In the genomic region with DNA sequence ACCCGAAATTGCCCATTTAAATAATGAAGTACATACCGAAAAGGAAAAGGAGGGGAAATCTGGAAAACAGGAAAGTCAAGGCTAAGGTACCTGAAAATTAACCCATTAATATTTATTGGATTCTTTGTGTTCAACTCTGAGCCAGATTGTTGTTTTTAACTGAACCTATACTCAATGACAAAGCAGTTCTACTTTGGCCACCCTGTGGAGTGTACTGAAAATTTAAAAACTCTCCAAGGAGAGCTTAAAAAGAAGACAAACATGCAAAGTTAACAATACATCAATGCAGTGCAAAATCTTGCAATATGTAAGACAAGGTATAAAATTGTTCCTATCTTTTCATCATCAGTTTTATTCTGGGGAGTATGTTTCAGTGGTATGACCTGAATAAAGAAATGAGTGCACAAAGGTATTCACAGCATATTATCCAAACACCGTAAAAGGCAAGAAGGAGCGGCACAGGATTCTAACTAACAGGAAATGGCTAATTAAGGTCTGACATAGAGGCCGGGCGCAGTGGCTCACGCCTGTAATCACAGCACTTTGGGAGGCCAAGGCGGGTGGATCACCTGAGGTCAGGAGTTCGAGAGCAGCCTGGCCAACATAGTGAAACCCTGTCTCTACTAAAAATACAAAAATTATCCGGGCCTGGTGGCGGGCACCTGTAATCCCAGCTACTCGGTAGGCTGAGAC, we compare ENCODE assay signal across 1 cellular context.
TF ChIP-seq lines count a peak whose summit lies in the region.

No MANE protein-coding gene starts in this region.

TF ChIP-seq in SK-N-SH, 30 proteins besides CTCF, POLR2A, EP300 and RAD21:
- TF ChIP-seq, protein P1, sequence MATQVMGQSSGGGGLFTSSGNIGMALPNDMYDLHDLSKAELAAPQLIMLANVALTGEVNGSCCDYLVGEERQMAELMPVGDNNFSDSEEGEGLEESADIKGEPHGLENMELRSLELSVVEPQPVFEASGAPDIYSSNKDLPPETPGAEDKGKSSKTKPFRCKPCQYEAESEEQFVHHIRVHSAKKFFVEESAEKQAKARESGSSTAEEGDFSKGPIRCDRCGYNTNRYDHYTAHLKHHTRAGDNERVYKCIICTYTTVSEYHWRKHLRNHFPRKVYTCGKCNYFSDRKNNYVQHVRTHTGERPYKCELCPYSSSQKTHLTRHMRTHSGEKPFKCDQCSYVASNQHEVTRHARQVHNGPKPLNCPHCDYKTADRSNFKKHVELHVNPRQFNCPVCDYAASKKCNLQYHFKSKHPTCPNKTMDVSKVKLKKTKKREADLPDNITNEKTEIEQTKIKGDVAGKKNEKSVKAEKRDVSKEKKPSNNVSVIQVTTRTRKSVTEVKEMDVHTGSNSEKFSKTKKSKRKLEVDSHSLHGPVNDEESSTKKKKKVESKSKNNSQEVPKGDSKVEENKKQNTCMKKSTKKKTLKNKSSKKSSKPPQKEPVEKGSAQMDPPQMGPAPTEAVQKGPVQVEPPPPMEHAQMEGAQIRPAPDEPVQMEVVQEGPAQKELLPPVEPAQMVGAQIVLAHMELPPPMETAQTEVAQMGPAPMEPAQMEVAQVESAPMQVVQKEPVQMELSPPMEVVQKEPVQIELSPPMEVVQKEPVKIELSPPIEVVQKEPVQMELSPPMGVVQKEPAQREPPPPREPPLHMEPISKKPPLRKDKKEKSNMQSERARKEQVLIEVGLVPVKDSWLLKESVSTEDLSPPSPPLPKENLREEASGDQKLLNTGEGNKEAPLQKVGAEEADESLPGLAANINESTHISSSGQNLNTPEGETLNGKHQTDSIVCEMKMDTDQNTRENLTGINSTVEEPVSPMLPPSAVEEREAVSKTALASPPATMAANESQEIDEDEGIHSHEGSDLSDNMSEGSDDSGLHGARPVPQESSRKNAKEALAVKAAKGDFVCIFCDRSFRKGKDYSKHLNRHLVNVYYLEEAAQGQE (IDR thresholded peaks at IDR 0.05; ENCODE audit: low read depth, low read length), result no peak
- TF ChIP-seq ZBTB33 (IDR thresholded peaks at IDR 0.05; ENCODE audit: borderline replicate concordance, low read depth), result no peak
- no peak for TF ChIP-seq POLR2AphosphoS5 (IDR thresholded peaks at IDR 0.05; ENCODE audit: low read depth, low read length)
- no peak for TF ChIP-seq FOSL2 (IDR thresholded peaks at IDR 0.05; ENCODE audit: borderline replicate concordance, low read depth)
- TF ChIP-seq PBX3 (IDR thresholded peaks at IDR 0.05), result no peak
- TF ChIP-seq FOXM1 (IDR thresholded peaks at IDR 0.05; ENCODE audit: low read depth), result no peak
- TF ChIP-seq, protein P2, sequence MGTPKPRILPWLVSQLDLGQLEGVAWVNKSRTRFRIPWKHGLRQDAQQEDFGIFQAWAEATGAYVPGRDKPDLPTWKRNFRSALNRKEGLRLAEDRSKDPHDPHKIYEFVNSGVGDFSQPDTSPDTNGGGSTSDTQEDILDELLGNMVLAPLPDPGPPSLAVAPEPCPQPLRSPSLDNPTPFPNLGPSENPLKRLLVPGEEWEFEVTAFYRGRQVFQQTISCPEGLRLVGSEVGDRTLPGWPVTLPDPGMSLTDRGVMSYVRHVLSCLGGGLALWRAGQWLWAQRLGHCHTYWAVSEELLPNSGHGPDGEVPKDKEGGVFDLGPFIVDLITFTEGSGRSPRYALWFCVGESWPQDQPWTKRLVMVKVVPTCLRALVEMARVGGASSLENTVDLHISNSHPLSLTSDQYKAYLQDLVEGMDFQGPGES (IDR thresholded peaks at IDR 0.05; ENCODE audit: low read depth, low read length), result no peak
- TF ChIP-seq TAF1 (IDR thresholded peaks at IDR 0.05; ENCODE audit: borderline replicate concordance, low read depth, low read length), result no peak
- no peak for TF ChIP-seq GABPA (IDR thresholded peaks at IDR 0.05; ENCODE audit: low read depth)
- TF ChIP-seq GATA2 (CRISPR knock-in tag; IDR thresholded peaks at IDR 0.05), result no peak
- TF ChIP-seq YY1 (IDR thresholded peaks at IDR 0.05; ENCODE audit: low read depth), result no peak
- TF ChIP-seq, protein P3, sequence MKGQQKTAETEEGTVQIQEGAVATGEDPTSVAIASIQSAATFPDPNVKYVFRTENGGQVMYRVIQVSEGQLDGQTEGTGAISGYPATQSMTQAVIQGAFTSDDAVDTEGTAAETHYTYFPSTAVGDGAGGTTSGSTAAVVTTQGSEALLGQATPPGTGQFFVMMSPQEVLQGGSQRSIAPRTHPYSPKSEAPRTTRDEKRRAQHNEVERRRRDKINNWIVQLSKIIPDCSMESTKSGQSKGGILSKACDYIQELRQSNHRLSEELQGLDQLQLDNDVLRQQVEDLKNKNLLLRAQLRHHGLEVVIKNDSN (IDR thresholded peaks at IDR 0.05; ENCODE audit: borderline replicate concordance, low read depth), result no peak
- TF ChIP-seq EZH2phosphoT487 (IDR thresholded peaks at IDR 0.05; ENCODE audit: borderline replicate concordance, low read depth), result no peak
- TF ChIP-seq MEF2A (IDR thresholded peaks at IDR 0.05; ENCODE audit: borderline replicate concordance, low read depth), result no peak
